ENCODE assay signal across 9 cellular contexts in the genomic region with DNA sequence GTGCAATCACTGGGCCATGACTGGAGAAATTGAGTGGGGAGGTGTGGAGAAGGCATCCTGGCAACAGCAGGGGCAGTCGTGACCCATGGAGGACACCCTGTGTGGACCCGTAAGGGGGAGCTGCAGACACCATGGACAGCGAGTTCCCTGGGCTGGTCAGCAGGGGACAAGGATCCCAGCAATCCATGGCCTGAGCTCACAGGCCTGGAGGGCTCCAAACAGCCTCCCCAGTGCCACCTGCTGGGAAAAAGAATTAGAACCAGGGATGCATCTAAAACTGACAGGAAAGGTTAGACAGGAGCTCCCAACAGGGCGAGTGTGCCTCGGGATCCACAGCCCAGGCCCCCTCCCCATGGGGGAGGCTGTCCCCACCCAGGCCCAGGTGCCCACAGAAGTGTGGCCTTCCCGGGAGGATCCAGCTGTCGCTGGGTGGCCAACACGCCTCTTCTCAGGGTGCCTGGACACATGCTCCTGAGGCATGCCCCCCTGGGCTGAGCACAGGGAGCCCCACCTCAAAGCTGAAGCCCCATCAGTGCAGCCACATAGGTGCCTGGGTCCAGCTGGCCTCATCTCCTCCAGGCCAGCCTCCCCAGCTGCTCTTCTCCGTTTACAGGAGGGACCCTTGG. TPM values are rescaled to one million over a fixed set of nuclear protein-coding genes. Genes with fewer than 3 reads are reported as not detected.
DNase-seq lines count a peak whose midpoint lies in the region; ATAC-seq, FAIRE-seq and TF ChIP-seq lines count a peak whose summit lies in the region.
"Had no signal": no experiment of that assay in that cellular context is flagged by ENCODE, and none has a peak within 500 bp of the region (broad histone marks: within the 10 kb centered on the region; RNA-seq: fewer than 3 reads in every experiment).

No MANE protein-coding gene starts in this region.

- H3K36me3 ChIP-seq in H1 (ENCODE audit: control insufficient read depth in 2 of 4, insufficient read depth in 4 of 4, low read length in 3 of 4), result no peaks in the 10 kb centered on the region
- H3K36me3 ChIP-seq in mesendoderm (ENCODE audit: control insufficient read depth, insufficient read depth, low read length), result no peaks in the 10 kb centered on the region

- peak overlapping the region in 1 of 3 experiments; percentile 82; a peak in 1 of 7 replicates for H3K27ac Mint-ChIP-seq in H9

- no peak overlapping the region for H3K4me3 Mint-ChIP-seq in H9

- H2AFZ ChIP-seq in H9 (ENCODE audit: low read length) (no peak overlapping the region), H1 (ENCODE audit: low read length) (no peak overlapping the region)

- no CpG with 5 or more reads among the region's 9 CpGs for WGBS in H9 (ENCODE audit: extremely low coverage, insufficient read length, low lambda C conversion rate)
- 86% methylated on average over 9 of the region's 9 CpGs; no CpG with 5 or more reads in 1 of the 2 experiments for WGBS in H1 (ENCODE audit: extremely low coverage in 1 of 2, insufficient coverage in 1 of 2, insufficient read length in 1 of 2, insufficient replicate concordance in 2 of 2, low coverage in 1 of 2, low lambda C conversion rate in 2 of 2, missing lambda C conversion rate in 1 of 2), 2 experiments
- no CpG with 5 or more reads among the region's 9 CpGs for WGBS in mesendoderm (ENCODE audit: extremely low coverage, insufficient coverage, low lambda C conversion rate)

- H4K8ac ChIP-seq in H9 (replicated peaks; ENCODE audit: insufficient read length, low read depth, low read length), result no peak overlapping the region
- H4K8ac ChIP-seq in H1 (ENCODE audit: extremely low read depth, insufficient read depth, low read length), result no peak overlapping the region; the same call in 1 of the 2 replicates
- no peak overlapping the region for H4K8ac ChIP-seq in mesendoderm (ENCODE audit: low read depth, low read length)

- H3T11ph ChIP-seq in H9 (ENCODE audit: low read length), result no peak overlapping the region

- no peak for FAIRE-seq in H1 (lab: Jason Lieb, UNC)

- ATAC-seq in GM19351 (IDR thresholded peaks at IDR 0.05; ENCODE audit: unreplicated experiment), result no peak
- ATAC-seq in HG03354 (IDR thresholded peaks at IDR 0.05; ENCODE audit: poor library complexity, severe bottlenecking, unreplicated experiment), result no peak

- H4K5ac ChIP-seq in H9 (ENCODE audit: insufficient read length, low read depth, low read length) (no peak overlapping the region), H1 (ENCODE audit: insufficient read length, low read depth, low read length) (no peak overlapping the region), mesendoderm (ENCODE audit: low read length) (no peak overlapping the region)

- peaks cover 5 to 9% (median 8%) of the 10 kb centered on the region in 3 experiments for H3K36me3 Mint-ChIP-seq in H9 (ENCODE audit: insufficient read depth in 1 of 3, low read depth in 3 of 3)

- H3K4ac ChIP-seq in H9 (ENCODE audit: low read depth, low read length) (no peak overlapping the region), H1 (replicated peaks; ENCODE audit: insufficient read length, low read depth, low read length) (no peak overlapping the region), mesendoderm (ENCODE audit: low read depth, low read length) (no peak overlapping the region)

- H3K27me3 Mint-ChIP-seq in H9 (ENCODE audit: low read depth), result peaks cover 5% of the 10 kb centered on the region

- H4K20me1 ChIP-seq in H9 (ENCODE audit: control insufficient read depth, insufficient read depth, insufficient read length) (no peaks in the 10 kb centered on the region), H1 (replicated peaks in 1 of 2; ENCODE audit: control insufficient read depth in 1 of 2, insufficient read depth in 2 of 2, low read length in 2 of 2) (no peaks in the 10 kb centered on the region)

- H3K4me3 ChIP-seq in H1 (ENCODE audit: extremely low read depth in 1 of 4, insufficient read depth in 2 of 4, low read depth in 3 of 4, low read length in 4 of 4), result no peak overlapping the region
- no peak overlapping the region for H3K4me3 ChIP-seq in mesendoderm (ENCODE audit: low read length)
- H3K4me3 ChIP-seq: SK-N-MC had no signal

- peaks cover 9 to 10% of the 10 kb centered on the region in 2 experiments for H3K9me3 Mint-ChIP-seq in H9

- H3K4me1 Mint-ChIP-seq in H9, result peaks cover 32 to 39% of the 10 kb centered on the region in 2 experiments

- H3K56ac ChIP-seq in H9 (ENCODE audit: insufficient read length, low read depth, low read length), result no peak overlapping the region
- no peak overlapping the region for H3K56ac ChIP-seq in H1 (replicated peaks; ENCODE audit: insufficient read length, low read depth, low read length)
- no peak overlapping the region for H3K56ac ChIP-seq in mesendoderm (ENCODE audit: low read length)

- H3K79me2 ChIP-seq in H9 (ENCODE audit: insufficient read depth, low read length), result no peaks in the 10 kb centered on the region; the same call in 1 of the 2 replicates
- no peaks in the 10 kb centered on the region for H3K79me2 ChIP-seq in H1 (ENCODE audit: control insufficient read depth in 1 of 2, insufficient read depth in 2 of 2, low read length in 2 of 2)
- no peaks in the 10 kb centered on the region for H3K79me2 ChIP-seq in mesendoderm (ENCODE audit: control insufficient read depth, insufficient read depth, low read length)

- H3K18ac ChIP-seq in H9 (ENCODE audit: insufficient read length, low read depth, low read length) (no peak overlapping the region), H1 (ENCODE audit: extremely low read depth, low read length) (no peak overlapping the region), mesendoderm (ENCODE audit: low read length) (no peak overlapping the region)

- H3K4me1 ChIP-seq in H9 (ENCODE audit: insufficient read depth, low read length) (peaks cover 2% of the 10 kb centered on the region; the same call in 1 of the 2 replicates), H1 (replicated peaks in 1 of 4; ENCODE audit: control insufficient read depth in 3 of 4, insufficient read depth in 4 of 4, low read length in 3 of 4) (peaks cover 0 to 4% (median 0%) of the 10 kb centered on the region in 4 experiments; a peak in 1 of 7 replicates), mesendoderm (ENCODE audit: control insufficient read depth, low read depth, low read length) (no peaks in the 10 kb centered on the region)

- H3K23ac ChIP-seq in H9 (ENCODE audit: insufficient read length, low read depth, low read length), result no peak overlapping the region
- H3K23ac ChIP-seq in H1 (ENCODE audit: insufficient read length), result no peak overlapping the region
- no peak overlapping the region for H3K23ac ChIP-seq in mesendoderm (ENCODE audit: low read length)

- TF ChIP-seq RAD21 in H1 (IDR thresholded peaks at IDR 0.05 in 1 of 2, conservative IDR thresholded peaks at IDR 0.05 in 1 of 2; ENCODE audit: low read depth in 2 of 2, low read length in 2 of 2), result peak; percentile 55 to 73

- H3K27ac ChIP-seq in H9 (ENCODE audit: insufficient read length, low read depth, low read length) (no peak overlapping the region), H1 (ENCODE audit: low read depth, low read length) (no peak overlapping the region), mesendoderm (ENCODE audit: low read depth, low read length) (no peak overlapping the region)
- H3K27ac ChIP-seq: SK-N-MC had no signal

- H3K9me3 ChIP-seq in H9 (ENCODE audit: control insufficient read depth, low read depth, low read length), result peaks cover 6% of the 10 kb centered on the region
- peaks cover under 1 to 2% of the 10 kb centered on the region in 2 experiments; a peak in 2 of 4 replicates for H3K9me3 ChIP-seq in H1 (ENCODE audit: insufficient read depth in 2 of 2, low read depth in 1 of 2, low read length in 1 of 2)

- no peaks in the 10 kb centered on the region for H3K23me2 ChIP-seq in H9 (ENCODE audit: insufficient read length, low read depth, low read length, poor library complexity, severe bottlenecking)
- no peaks in the 10 kb centered on the region for H3K23me2 ChIP-seq in H1 (ENCODE audit: low read depth, low read length)

- peak; percentile 64; the same call in 2 of the 3 replicates for TF ChIP-seq CTCF in H9 (conservative IDR thresholded peaks at IDR 0.05)
- TF ChIP-seq CTCF in H1 (IDR thresholded peaks at IDR 0.05; ENCODE audit: control extremely low read depth in 1 of 3, insufficient read depth in 1 of 3, low read depth in 1 of 3, low read length in 3 of 3), result peak; percentile 23 to 74 (median 58)

- H3K79me1 ChIP-seq in H9 (ENCODE audit: insufficient read depth, low read depth, low read length, poor library complexity, severe bottlenecking), result no peaks in the 10 kb centered on the region
- H3K79me1 ChIP-seq in H1 (ENCODE audit: low read depth, low read length), result no peaks in the 10 kb centered on the region
- no peaks in the 10 kb centered on the region for H3K79me1 ChIP-seq in mesendoderm (ENCODE audit: low read length)

- H3K9ac ChIP-seq in H9 (ENCODE audit: extremely low read depth, insufficient read length, low read length), result no peak overlapping the region
- no peak overlapping the region for H3K9ac ChIP-seq in H1 (replicated peaks in 1 of 4; ENCODE audit: extremely low read depth in 1 of 4, low read depth in 3 of 4, low read length in 3 of 4)
- H3K9ac ChIP-seq in mesendoderm (ENCODE audit: low read length), result no peak overlapping the region

- CTCF ChIA-PET in H1 (lab: Charles Lee; ENCODE audit: partially characterized antibody), result interaction anchor here (0.7 to 3.2 kb wide), 29 partner anchors 8 to 299 kb away, joined by 3 to 18 read pairs (median 4); a partner anchor contains a TSS

- no peak for TF ChIP-seq EP300 in H1 (IDR thresholded peaks at IDR 0.05; ENCODE audit: borderline replicate concordance in 1 of 2, low read depth in 2 of 2, low read length in 2 of 2)

- H2BK15ac ChIP-seq in H9 (ENCODE audit: low read depth, low read length) (no peak overlapping the region), H1 (ENCODE audit: low read length) (no peak overlapping the region), mesendoderm (replicated peaks; ENCODE audit: low read depth) (no peak overlapping the region)

- H2BK5ac ChIP-seq in H9 (ENCODE audit: insufficient read length, low read length) (no peak overlapping the region), H1 (ENCODE audit: low read depth, low read length) (no peak overlapping the region), mesendoderm (ENCODE audit: low read length) (no peak overlapping the region)

- H4K91ac ChIP-seq in H9 (ENCODE audit: insufficient read length, low read depth, low read length) (no peak overlapping the region), H1 (replicated peaks; ENCODE audit: insufficient read length, low read length) (no peak overlapping the region)

- H2BK20ac ChIP-seq in H9 (ENCODE audit: low read depth, low read length, poor library complexity, severe bottlenecking) (no peak overlapping the region), H1 (ENCODE audit: low read length) (no peak overlapping the region)

- H2BK120ac ChIP-seq in H9 (ENCODE audit: low read depth, low read length, poor library complexity, severe bottlenecking) (no peak overlapping the region), H1 (replicated peaks; ENCODE audit: low read depth, low read length) (no peak overlapping the region), mesendoderm (ENCODE audit: low read depth, low read length) (no peak overlapping the region)

- H3K27me3 ChIP-seq in H9 (ENCODE audit: insufficient read depth, low read length), result no peaks in the 10 kb centered on the region
- no peaks in the 10 kb centered on the region for H3K27me3 ChIP-seq in H1 (replicated peaks in 1 of 4; ENCODE audit: control insufficient read depth in 3 of 4, extremely low read depth in 1 of 4, insufficient read depth in 3 of 4, low read length in 3 of 4)
- H3K27me3 ChIP-seq in mesendoderm (ENCODE audit: insufficient read depth, low read length, poor library complexity), result no peaks in the 10 kb centered on the region

- H3K14ac ChIP-seq in H9 (ENCODE audit: insufficient read depth, low read length), result no peak overlapping the region
- H3K14ac ChIP-seq in H1 (ENCODE audit: insufficient read length), result no peak overlapping the region

- POLR2A ChIA-PET in H1 (lab: Charles Lee; ENCODE audit: partially characterized antibody), result interaction anchor here (0.6 to 2.3 kb wide), 6 partner anchors 19 to 62 kb away, joined by 3 to 11 read pairs (median 4); a partner anchor contains a TSS

- H2BK12ac ChIP-seq in H9 (ENCODE audit: insufficient read length, low read depth, low read length), result no peak overlapping the region
- no peak overlapping the region for H2BK12ac ChIP-seq in H1 (ENCODE audit: low read depth, low read length)

- no peak overlapping the region for H3K4me2 ChIP-seq in H9 (ENCODE audit: insufficient read depth, insufficient read length, low read length)
- no peak overlapping the region for H3K4me2 ChIP-seq in H1 (ENCODE audit: insufficient read depth in 1 of 2, low read depth in 2 of 2, low read length in 2 of 2)
- H3K4me2 ChIP-seq in mesendoderm (ENCODE audit: low read length), result no peak overlapping the region

- TF ChIP-seq POLR2A in H1 (IDR thresholded peaks at IDR 0.05; ENCODE audit: control extremely low read depth in 1 of 2, low read depth in 2 of 2, low read length in 2 of 2), result no peak

- DNase-seq in COLO668 (lab: John Stamatoyannopoulos, UW; ENCODE audit: unreplicated experiment) (peak; percentile 66), H9 (peak; percentile 83), OCI-M1 (lab: John Stamatoyannopoulos, UW) (peak; percentile 72), H1 (ENCODE audit: low read depth in 1 of 2, low spot score in 2 of 2) (peak; percentile 46 to 62), mesendoderm (peak; percentile 86)
- no peak for DNase-seq in activated CD8-positive, alpha-beta memory T cell treated with anti-CD3 and anti-CD28 coated beads for 24 hours

- H2AK5ac ChIP-seq in H9 (ENCODE audit: insufficient read length, low read length), result no peak overlapping the region
- no peak overlapping the region for H2AK5ac ChIP-seq in H1 (ENCODE audit: low read depth, low read length)
- H2AK5ac ChIP-seq in mesendoderm (ENCODE audit: low read length), result no peak overlapping the region

RNA-seq across cellular contexts. Expression of a gene that starts 20.5 kb away (rescaled TPM):
- 188 and 204 TPM in 2 replicates for total RNA-seq in H9 (2021)
- 267 and 281 TPM in 2 replicates for total RNA-seq in H1 (2021; fragmentation: NEBNext Ultra II Directional; extraction: Animal tissue kit (Norgen Biotek cat#: 25700))
- polyA plus RNA-seq in H1 (2011; rRNA removed), result 61.3 and 83.2 TPM in 2 replicates
- polyA plus RNA-seq in H1 (2011; cell fraction: cytosol; rRNA removed), result 37.7 TPM
- 305 TPM for polyA plus RNA-seq in H1 (2011; cell fraction: nucleus; rRNA removed)
- 111 to 171 TPM (median 154 TPM) in 4 replicates for polyA plus RNA-seq in H1 (2012, experiment 1 of 2)
- polyA plus RNA-seq in H1 (2012, experiment 2 of 2), result 110 TPM
- 161 TPM for polyA plus RNA-seq in H1 (2013, experiment 1 of 2)
- polyA plus RNA-seq in H1 (2013, experiment 2 of 2), result 135 TPM
- 314 and 356 TPM in 2 replicates for polyA minus RNA-seq in H1 (2011; rRNA and poly(A)+ RNA removed)
- 97.5 TPM for polyA minus RNA-seq in H1 (2011; cell fraction: cytosol; rRNA and poly(A)+ RNA removed)
- 239 TPM for polyA minus RNA-seq in H1 (2011; cell fraction: nucleus; rRNA and poly(A)+ RNA removed)
- 74.8 TPM for polyA plus RNA-seq in mesendoderm (2013, experiment 1 of 2)
- 73.5 TPM for polyA plus RNA-seq in mesendoderm (2013, experiment 2 of 2)

RNA-seq across cellular contexts. Expression of a gene that starts 28.1 kb away (rescaled TPM):
- total RNA-seq in H9 (2021), result not detected in 2 replicates
- not detected in 2 replicates for total RNA-seq in H1 (2021; fragmentation: NEBNext Ultra II Directional; extraction: Animal tissue kit (Norgen Biotek cat#: 25700))
- 0.03 TPM in 1 of 2 replicates, not detected in the other for polyA plus RNA-seq in H1 (2011; rRNA removed)
- polyA plus RNA-seq in H1 (2011; cell fraction: cytosol; rRNA removed), result 0.05 TPM
- polyA plus RNA-seq in H1 (2011; cell fraction: nucleus; rRNA removed), result not detected
- not detected in 4 replicates for polyA plus RNA-seq in H1 (2012, experiment 1 of 2)
- not detected for polyA plus RNA-seq in H1 (2012, experiment 2 of 2)
- polyA plus RNA-seq in H1 (2013, experiment 1 of 2), result not detected
- polyA plus RNA-seq in H1 (2013, experiment 2 of 2), result not detected
- polyA minus RNA-seq in H1 (2011; rRNA and poly(A)+ RNA removed), result not detected in 2 replicates
- polyA minus RNA-seq in H1 (2011; cell fraction: cytosol; rRNA and poly(A)+ RNA removed), result not detected
- not detected for polyA minus RNA-seq in H1 (2011; cell fraction: nucleus; rRNA and poly(A)+ RNA removed)
- polyA plus RNA-seq in mesendoderm (2013, experiment 1 of 2), result not detected
- polyA plus RNA-seq in mesendoderm (2013, experiment 2 of 2), result not detected

RNA-seq across cellular contexts. Expression of a gene that starts 55.4 kb away (rescaled TPM):
- total RNA-seq in H9 (2021), result 0.15 and 0.37 TPM in 2 replicates
- not detected in 2 replicates for total RNA-seq in H1 (2021; fragmentation: NEBNext Ultra II Directional; extraction: Animal tissue kit (Norgen Biotek cat#: 25700))
- polyA plus RNA-seq in H1 (2011; rRNA removed), result 0.08 and 0.11 TPM in 2 replicates
- polyA plus RNA-seq in H1 (2011; cell fraction: cytosol; rRNA removed), result 0.19 TPM
- 0.10 TPM for polyA plus RNA-seq in H1 (2011; cell fraction: nucleus; rRNA removed)
- 0.17 to 0.31 TPM in 2 of 4 replicates, not detected in the others for polyA plus RNA-seq in H1 (2012, experiment 1 of 2)
- 0.08 TPM for polyA plus RNA-seq in H1 (2012, experiment 2 of 2)
- polyA plus RNA-seq in H1 (2013, experiment 1 of 2), result 0.14 TPM
- 0.20 TPM for polyA plus RNA-seq in H1 (2013, experiment 2 of 2)
- polyA minus RNA-seq in H1 (2011; rRNA and poly(A)+ RNA removed), result 0.13 TPM in 1 of 2 replicates, not detected in the other
- not detected for polyA minus RNA-seq in H1 (2011; cell fraction: cytosol; rRNA and poly(A)+ RNA removed)
- polyA minus RNA-seq in H1 (2011; cell fraction: nucleus; rRNA and poly(A)+ RNA removed), result not detected
- 1.7 TPM for polyA plus RNA-seq in mesendoderm (2013, experiment 1 of 2)
- 2.0 TPM for polyA plus RNA-seq in mesendoderm (2013, experiment 2 of 2)
